In genomic region chr10:48251152-48251524, GRCh38 we compare ENCODE assay signal across 16 cellular contexts. TPM values are rescaled to one million over a fixed set of nuclear protein-coding genes. Genes with fewer than 3 reads are reported as not detected.
DNase-seq lines count a peak whose midpoint lies in the region; ATAC-seq, FAIRE-seq and TF ChIP-seq lines count a peak whose summit lies in the region.
"Had no signal": no experiment of that assay in that cellular context is flagged by ENCODE, and none has a peak within 500 bp of the region (broad histone marks: within the 10 kb centered on the region; RNA-seq: fewer than 3 reads in every experiment).

No MANE protein-coding gene starts in this region.

- H3K4me3 ChIP-seq in LNCaP clone FGC (ENCODE audit: low read depth, low read length) = peak overlapping the region; percentile 38
- no peak overlapping the region for H3K4me3 ChIP-seq in bronchial epithelial cell (ENCODE audit: low read depth, low read length)
- H3K4me3 ChIP-seq in H7 (ENCODE audit: insufficient read depth, low read depth, low read length) = no peak overlapping the region
- H3K4me3 ChIP-seq: BLaER1 treated with 17β-estradiol and CSF1 and Interleukin-3, amounts not matched to agents 10 nM and 100 nM had no signal

- peaks cover 19% of the 10 kb centered on the region for H3K4me1 Mint-ChIP-seq in type B pancreatic cell (ENCODE audit: unreplicated experiment)

- DNase-seq in COR-L47 (lab: John Stamatoyannopoulos, UW) (peak; percentile 2), LNCaP clone FGC (ENCODE audit: low read depth) (peak; percentile 59), bronchial epithelial cell (ENCODE audit: low read depth) (peak; percentile 21), iris pigment epithelial cell (ENCODE audit: low read depth) (peak; percentile 6), urothelium cell line (ENCODE audit: low spot score) (no peak), type B pancreatic cell (ENCODE audit: extremely low spot score, unreplicated experiment) (no peak), H7 (no peak)
- DNase-seq: activated CD4-positive, CD25-positive, alpha-beta regulatory T cell treated with anti-CD3 and anti-CD28 coated beads, Interleukin-2, amount 50 U/mL, for 72 hours; caudate nucleus; stimulated activated CD4-positive, alpha-beta T cell treated with anti-CD3 and anti-CD28 coated beads, Interleukin-1b, Interleukin-23, amount 100 ng/mL, for 48 hours; stimulated activated naive CD4-positive, alpha-beta T cell had no signal

- H3K27me3 Mint-ChIP-seq in type B pancreatic cell = no peaks in the 10 kb centered on the region

- H3K4me3 Mint-ChIP-seq in type B pancreatic cell = no peak overlapping the region
- H3K4me3 Mint-ChIP-seq: IgD-negative memory B cell had no signal

- H3K36me3 ChIP-seq in bronchial epithelial cell (ENCODE audit: control insufficient read depth, insufficient read depth, low read length) (no peaks in the 10 kb centered on the region), H7 (replicated peaks; ENCODE audit: control insufficient read depth, insufficient read depth, low read length) (no peaks in the 10 kb centered on the region)
- H3K36me3 ChIP-seq: BLaER1 treated with 17β-estradiol and CSF1 and Interleukin-3, amounts not matched to agents 10 nM and 100 nM had no signal

- no peak for TF ChIP-seq CTCF in LNCaP clone FGC (IDR thresholded peaks at IDR 0.05; ENCODE audit: control insufficient read depth, extremely low read depth, insufficient read depth)
- TF ChIP-seq CTCF in bronchial epithelial cell (IDR thresholded peaks at IDR 0.05; ENCODE audit: insufficient read depth, low read length, severe bottlenecking) = no peak
- TF ChIP-seq CTCF in type B pancreatic cell (conservative IDR thresholded peaks at IDR 0.05) = no peak

- H3K9me3 Mint-ChIP-seq in type B pancreatic cell = no peaks in the 10 kb centered on the region
- H3K9me3 Mint-ChIP-seq: activated T-helper 2 cell treated with anti-CD3 and anti-CD28 coated beads, Interferon-gamma antibody, Interleukin-2, Interleukin-4, amounts not matched to agents 10 μg/mL and 5 μg/mL and 100 μg/mL, durations not matched to agents 14 hours and 24 hours and 36 hours; IgD-negative memory B cell had no signal

- no peak for ATAC-seq in GM21367 (IDR thresholded peaks at IDR 0.05; ENCODE audit: unreplicated experiment)

- no peak for FAIRE-seq in bronchial epithelial cell (lab: Jason Lieb, UNC)
- no peak for FAIRE-seq in urothelium cell line (lab: Jason Lieb, UNC)

- peaks cover 4% of the 10 kb centered on the region for H3K27me3 ChIP-seq in bronchial epithelial cell (ENCODE audit: control insufficient read depth, insufficient read depth, low read length)
- H3K27me3 ChIP-seq in H7 (ENCODE audit: control insufficient read depth, insufficient read depth, low read length) = no peaks in the 10 kb centered on the region
- H3K27me3 ChIP-seq: BLaER1 treated with 17β-estradiol and CSF1 and Interleukin-3, amounts not matched to agents 10 nM and 100 nM had no signal

- H3K36me3 Mint-ChIP-seq in type B pancreatic cell = no peaks in the 10 kb centered on the region
- H3K36me3 Mint-ChIP-seq: IgD-negative memory B cell had no signal

- no peak overlapping the region for H3K27ac Mint-ChIP-seq in type B pancreatic cell
- H3K27ac Mint-ChIP-seq: activated T-helper 2 cell treated with anti-CD3 and anti-CD28 coated beads, Interferon-gamma antibody, Interleukin-2, Interleukin-4, amounts not matched to agents 10 μg/mL and 5 μg/mL and 100 μg/mL, durations not matched to agents 14 hours and 24 hours and 36 hours; IgD-negative memory B cell had no signal

RNA-seq across cellular contexts. Expression of gene FRMPD2, which starts 23.4 kb away (rescaled TPM):
- under 0.01 and 0.13 TPM in 2 replicates for total RNA-seq in bronchial epithelial cell
- 0.80 and 1.1 TPM in 2 replicates for total RNA-seq in type B pancreatic cell (ENCODE audit: low replicate concordance)
- not detected in 2 replicates for total RNA-seq in H7 (2014; rRNA removed; shearing (Covaris generic))
- total RNA-seq: SK-MEL-5 had no signal

RNA-seq across cellular contexts. Expression of gene MAPK8, which starts 55.3 kb away (rescaled TPM):
- 30.6 and 43.2 TPM in 2 replicates for total RNA-seq in bronchial epithelial cell
- total RNA-seq in type B pancreatic cell (ENCODE audit: low replicate concordance) = 38.9 and 48.4 TPM in 2 replicates
- total RNA-seq in H7 (2014; rRNA removed; shearing (Covaris generic)) = 67.7 and 70.3 TPM in 2 replicates

Comparison
In these comparisons a context has a peak if more than half of its experiments do, and no peak if none do; other contexts are left out.
1. DNase-seq: peak in COR-L47 (single experiment), LNCaP clone FGC (single experiment), bronchial epithelial cell (single experiment) and iris pigment epithelial cell (single experiment); none in urothelium cell line (single experiment), type B pancreatic cell (single experiment) and H7 (single experiment).